ENCODE assay signal across 8 cellular contexts in the genomic region with DNA sequence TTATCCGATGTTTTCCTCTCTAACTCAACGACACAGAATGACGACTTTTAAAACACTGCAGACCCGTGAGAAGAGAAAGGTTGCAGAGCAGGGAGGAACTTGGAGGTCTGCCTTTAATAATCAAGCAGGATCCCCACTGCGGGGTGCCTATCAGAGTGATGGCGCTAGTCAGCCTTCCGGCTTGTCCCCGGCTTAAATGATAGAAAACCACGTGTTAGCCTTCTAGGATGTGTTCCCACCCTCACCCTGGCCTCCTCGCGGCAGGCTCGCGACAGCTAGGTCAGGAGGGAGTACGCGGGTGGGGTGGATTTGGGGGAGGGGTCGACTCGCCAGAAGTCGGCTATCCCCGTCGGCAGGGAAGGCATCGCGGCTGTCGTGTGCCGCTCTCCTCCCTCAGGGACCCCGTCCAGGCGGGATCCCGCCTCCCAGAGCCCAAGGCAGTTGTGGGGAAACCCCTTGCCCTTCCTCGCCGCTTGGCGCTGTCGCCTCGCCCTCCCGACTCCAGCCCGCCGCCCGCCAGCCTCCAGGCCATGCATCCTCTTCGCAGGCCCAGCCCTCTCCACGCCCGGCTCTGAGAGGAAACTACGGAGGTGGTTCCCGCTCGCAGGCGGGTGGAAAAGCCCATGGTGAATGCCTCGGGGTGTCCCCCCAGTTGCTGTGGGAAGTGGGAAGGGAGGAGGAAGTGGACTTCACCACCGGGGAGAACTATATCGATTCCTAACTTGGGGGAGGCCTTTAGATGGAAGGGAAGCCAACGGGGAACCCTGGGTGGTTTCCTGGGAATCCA. TPM values are rescaled to one million over a fixed set of nuclear protein-coding genes. Genes with fewer than 3 reads are reported as not detected.
DNase-seq lines count a peak whose midpoint lies in the region; ATAC-seq and TF ChIP-seq lines count a peak whose summit lies in the region.

No MANE protein-coding gene starts in this region.

- H3K9me3 ChIP-seq in CD8-positive, alpha-beta memory T cell (ENCODE audit: low read length) = no peaks in the 10 kb centered on the region
- no peaks in the 10 kb centered on the region for H3K9me3 ChIP-seq in mucosa of descending colon

- peaks cover 2% of the 10 kb centered on the region for H3K36me3 ChIP-seq in CD8-positive, alpha-beta memory T cell (ENCODE audit: insufficient read depth, low read length)
- no peaks in the 10 kb centered on the region for H3K36me3 ChIP-seq in mucosa of descending colon (ENCODE audit: low read depth)

- peaks cover 26 to 30% (median 29%) of the 10 kb centered on the region in 3 donors for H3K4me1 Mint-ChIP-seq in CD8-positive, alpha-beta memory T cell

- ATAC-seq in GM19467 (IDR thresholded peaks at IDR 0.05; ENCODE audit: unreplicated experiment) = peak; percentile 18
- ATAC-seq in mucosa of descending colon = peak; percentile 47

- peak overlapping the region; percentile 96 to 100 (median 100) for H3K27ac Mint-ChIP-seq in CD8-positive, alpha-beta memory T cell

- POLR2A ChIA-PET in CD8-positive, alpha-beta memory T cell (lab: Charles Lee) = interaction anchor here (0.6 to 1.0 kb wide), 2 partner anchors 47 to 213 kb away, joined by 3 read pairs; no protein-coding TSS in a partner anchor

- peak overlapping the region; percentile 99 for H3K27ac ChIP-seq in CD8-positive, alpha-beta memory T cell (ENCODE audit: low read depth, low read length)

- no peak for TF ChIP-seq CTCF in epithelial cell of esophagus (IDR thresholded peaks at IDR 0.05; ENCODE audit: insufficient read depth, low read depth, low read length, missing control alignments)
- no peak for TF ChIP-seq CTCF in mucosa of descending colon (IDR thresholded peaks at IDR 0.05)

- H3K4me3 Mint-ChIP-seq in CD8-positive, alpha-beta memory T cell = peak overlapping the region; percentile 96 to 100 (median 99)

- H3K27me3 ChIP-seq in CD8-positive, alpha-beta memory T cell (ENCODE audit: insufficient read depth, low read length, poor library complexity, severe bottlenecking) = no peaks in the 10 kb centered on the region

- intact Hi-C loops in mucosa of descending colon (cut with DNase I, micrococcal nuclease) = loop anchor here in 1 of 2 donors (10.0 kb wide), 1 partner anchor 74 kb away; no protein-coding TSS in a partner anchor

- DNase-seq in CD8-positive, alpha-beta memory T cell = peak; percentile 60 to 84 (median 71)
- peak; percentile 71 for DNase-seq in HS-27A (ENCODE audit: low read depth)
- DNase-seq in NOMO-1 treated with dmso at 0.1 percent for 144 hours (lab: John Stamatoyannopoulos, UW; ENCODE audit: unreplicated experiment) = peak; percentile 50
- DNase-seq in activated CD8-positive, alpha-beta memory T cell treated with anti-CD3 and anti-CD28 coated beads, Interleukin-2, amount 50 U/mL, for 48 hours = peak; percentile 88
- DNase-seq in epithelial cell of esophagus (ENCODE audit: low read depth) = peak; percentile 72
- DNase-seq in mucosa of descending colon = peak; percentile 74 to 89 (median 85)
- DNase-seq in stimulated activated CD8-positive, alpha-beta memory T cell treated with anti-CD3 and anti-CD28 coated beads, Interleukin-4, amount 100 ng/mL, for 24 hours (ENCODE audit: low read depth) = peak; percentile 60

- peaks cover 0 to 6% of the 10 kb centered on the region in 2 donors for H3K27me3 Mint-ChIP-seq in CD8-positive, alpha-beta memory T cell

- no peaks in the 10 kb centered on the region for H3K9me3 Mint-ChIP-seq in CD8-positive, alpha-beta memory T cell

- peak overlapping the region; percentile 95 for H3K4me3 ChIP-seq in CD8-positive, alpha-beta memory T cell (ENCODE audit: low read length)
- H3K4me3 ChIP-seq in epithelial cell of esophagus (ENCODE audit: low read length) (peak overlapping the region; percentile 89), mucosa of descending colon (peak overlapping the region; percentile 98)

- peaks cover 0 to 26% (median 0%) of the 10 kb centered on the region in 3 donors for H3K36me3 Mint-ChIP-seq in CD8-positive, alpha-beta memory T cell

- H3K4me1 ChIP-seq in CD8-positive, alpha-beta memory T cell (ENCODE audit: insufficient read depth, low read length) = peaks cover 28% of the 10 kb centered on the region
- H3K4me1 ChIP-seq in mucosa of descending colon (ENCODE audit: low read depth) = peaks cover 19% of the 10 kb centered on the region

- CTCF ChIA-PET in CD8-positive, alpha-beta memory T cell (lab: Charles Lee) = interaction anchor here (0.7 to 1.1 kb wide), 5 partner anchors 18 to 214 kb away, joined by 3 to 6 read pairs (median 3); no protein-coding TSS in a partner anchor

RNA-seq across cellular contexts. Expression of gene SMG7, which starts 1.1 kb away (rescaled TPM):
- 10 to 100 TPM; 72.7 to 74.7 TPM for total RNA-seq in CD8-positive, alpha-beta memory T cell
- 30.5 TPM for polyA plus RNA-seq in CD8-positive, alpha-beta memory T cell
- total RNA-seq in mucosa of descending colon = 10 to 100 TPM; 62.7 to 69.9 (median 66.4) TPM

RNA-seq across cellular contexts. Expression of gene NMNAT2, which starts 53.0 kb away (rescaled TPM):
- not detected for total RNA-seq in CD8-positive, alpha-beta memory T cell
- not detected for polyA plus RNA-seq in CD8-positive, alpha-beta memory T cell
- total RNA-seq in mucosa of descending colon = 1 to 10 TPM in 1 of 3 donors, under 1 TPM in 2; 0.29 to 3.6 (median 0.87) TPM

Comparison
In these comparisons a context has a peak if more than half of its experiments do, and no peak if none do; other contexts are left out.
1. Peak in every context shown above with its lines: DNase-seq, ATAC-seq, H3K4me3 ChIP-seq and H3K27ac ChIP-seq.